In the genomic region with DNA sequence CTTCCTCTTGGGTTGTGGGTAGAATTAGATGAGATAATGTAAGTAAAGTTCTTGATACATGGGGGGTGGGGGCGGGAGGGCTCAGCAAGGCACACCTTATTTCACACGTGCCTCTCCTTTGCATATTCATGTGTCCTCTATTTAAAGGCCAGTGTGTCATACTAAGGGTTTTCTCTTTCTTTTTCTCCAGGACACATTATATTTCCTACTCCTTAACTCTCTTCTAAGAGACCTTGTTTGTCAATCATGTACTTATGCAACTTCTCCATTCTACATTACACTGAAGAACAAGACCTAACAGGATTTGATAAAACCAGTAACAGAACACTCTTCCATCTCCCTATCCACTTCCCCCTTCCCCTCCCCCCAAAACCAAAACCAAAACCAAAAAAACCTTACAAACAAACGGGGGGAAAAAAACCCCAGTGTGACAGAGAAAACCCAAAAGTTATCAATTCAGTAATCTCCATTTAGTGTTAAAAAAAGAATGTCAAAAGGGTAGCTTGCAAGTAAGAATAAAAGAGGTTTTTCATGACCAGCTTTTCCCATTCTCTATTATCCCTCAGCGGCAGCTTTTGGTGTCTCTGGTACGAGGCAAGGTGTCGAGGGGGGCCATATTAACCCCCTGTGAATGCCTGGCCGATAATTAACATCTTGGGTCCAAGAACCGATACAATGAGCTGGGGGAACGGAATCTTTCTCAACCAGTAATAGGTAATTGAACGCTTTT, we compare ENCODE assay signal across 8 cellular contexts.
DNase-seq lines count a peak whose midpoint lies in the region; ATAC-seq and TF ChIP-seq lines count a peak whose summit lies in the region.

No MANE protein-coding gene starts in this region.

- H3K36me3 Mint-ChIP-seq in neural crest cell (ENCODE audit: low read depth), result no peaks in the 10 kb centered on the region

- no peak for TF ChIP-seq CTCF in AG04450 (IDR thresholded peaks at IDR 0.05; ENCODE audit: low read depth, low read length)
- TF ChIP-seq CTCF in RWPE1 (conservative IDR thresholded peaks at IDR 0.05; ENCODE audit: low read depth), result no peak
- no peak for TF ChIP-seq CTCF in neural crest cell (conservative IDR thresholded peaks at IDR 0.05)

- CTCF ChIA-PET in AG04450 (lab: Charles Lee) (interaction anchor here (0.7 to 3.1 kb wide), 9 partner anchors 139 to 797 kb away, joined by 3 to 12 read pairs (median 6); no protein-coding TSS in a partner anchor), RWPE1 (lab: Yijun Ruan, JAX) (interaction anchor here (0.5 to 0.7 kb wide), 3 partner anchors 57 to 1334 kb away, joined by 3 to 4 read pairs (median 4); no protein-coding TSS in a partner anchor)

- no peak overlapping the region for H3K27ac ChIP-seq in AG04450 (ENCODE audit: low read depth, low read length)
- H3K27ac ChIP-seq in RWPE1, result peak overlapping the region; percentile 71
- no peak overlapping the region for H3K27ac ChIP-seq in esophagus (ENCODE audit: low read depth in 2 of 2, low read length in 1 of 2)

- WGBS in esophagus, 2 donors, result 33 to 35% methylated on average over 10 of the region's 10 CpGs

- DNase-seq in AG04450 (ENCODE audit: low read depth, low spot score) (no peak), RWPE1 (ENCODE audit: low spot score) (no peak), neural crest cell (ENCODE audit: low read depth, low spot score) (no peak), AG08396 (ENCODE audit: low spot score) (no peak), mesenteric fat pad (ENCODE audit: low spot score) (no peak)

- peak overlapping the region; percentile 65 for H3K4me3 ChIP-seq in AG04450 (ENCODE audit: low read depth, low read length)
- H3K4me3 ChIP-seq in esophagus (ENCODE audit: low read depth in 1 of 2, low read length in 2 of 2), result peak overlapping the region; percentile 47 to 66

- H3K9me3 ChIP-seq in AG04450 (ENCODE audit: control insufficient read depth, insufficient read depth, low read length) (no peaks in the 10 kb centered on the region), esophagus (ENCODE audit: control insufficient read depth in 2 of 2, insufficient read depth in 1 of 2, low read depth in 1 of 2, low read length in 1 of 2) (no peaks in the 10 kb centered on the region)

- H3K27ac Mint-ChIP-seq in neural crest cell (ENCODE audit: unreplicated experiment), result no peak overlapping the region

- H3K4me1 Mint-ChIP-seq in neural crest cell, result peaks cover 35% of the 10 kb centered on the region

- H3K27me3 ChIP-seq in AG04450 (ENCODE audit: control insufficient read depth, insufficient read depth, low read length), result no peaks in the 10 kb centered on the region
- H3K27me3 ChIP-seq in esophagus (ENCODE audit: control insufficient read depth in 1 of 2, insufficient read depth in 2 of 2, low read length in 2 of 2), result peaks cover 0 to 5% of the 10 kb centered on the region in 2 donors

- H3K4me1 ChIP-seq in esophagus (ENCODE audit: control insufficient read depth in 2 of 2, insufficient read depth in 2 of 2, low read length in 1 of 2), result peaks cover 0 to 4% of the 10 kb centered on the region in 2 donors

- H3K4me3 Mint-ChIP-seq in neural crest cell, result peak overlapping the region; percentile 87

- H3K36me3 ChIP-seq in esophagus (ENCODE audit: control insufficient read depth in 2 of 2, insufficient read depth in 2 of 2, low read length in 1 of 2), result no peaks in the 10 kb centered on the region

- ATAC-seq in GM21717 (IDR thresholded peaks at IDR 0.05; ENCODE audit: unreplicated experiment) (peak; percentile 55), GM21576 (IDR thresholded peaks at IDR 0.05; ENCODE audit: unreplicated experiment) (no peak)

- no peaks in the 10 kb centered on the region for H3K9me3 Mint-ChIP-seq in neural crest cell

- POLR2A ChIA-PET in AG04450 (lab: Yijun Ruan, JAX) (interaction anchor here (1.0 kb wide), 1 partner anchor 11 kb away, joined by 3 read pairs; no protein-coding TSS in a partner anchor), RWPE1 (lab: Yijun Ruan, JAX; ENCODE audit: low non-redundant PET) (no interaction called here)

- H3K27me3 Mint-ChIP-seq in neural crest cell (ENCODE audit: low read depth), result peaks cover 42% of the 10 kb centered on the region
